ENCODE assay signal across 10 cellular contexts in genomic region chr2:229445501-229446294, GRCh38.
DNase-seq lines count a peak whose midpoint lies in the region; ATAC-seq and TF ChIP-seq lines count a peak whose summit lies in the region.
"Had no signal": no experiment of that assay in that cellular context is flagged by ENCODE, and none has a peak within 500 bp of the region (broad histone marks: within the 10 kb centered on the region; RNA-seq: fewer than 3 reads in every experiment).

No MANE protein-coding gene starts in this region.

- H3K9me3 Mint-ChIP-seq in stimulated activated naive CD8-positive, alpha-beta T cell treated with anti-CD3 and anti-CD28 coated beads, Interleukin-15, amount 100 ng/mL, for 72 hours = no peaks in the 10 kb centered on the region

- H3K27ac Mint-ChIP-seq in stimulated activated naive CD8-positive, alpha-beta T cell treated with anti-CD3 and anti-CD28 coated beads, Interleukin-15, amount 100 ng/mL, for 72 hours = no peak overlapping the region

- DNase-seq in M059J (ENCODE audit: low read depth) = peak; percentile 57
- DNase-seq in dermis blood vessel endothelial cell = peak; percentile 33
- no peak for DNase-seq in mucosa of descending colon
- DNase-seq in thoracic aorta (ENCODE audit: low spot score) = no peak
- no peak for DNase-seq in colonic mucosa
- no peak for DNase-seq in NCI-H1417 treated with DMSO at 0.1 percent for 48 hours (lab: John Stamatoyannopoulos, UW)
- DNase-seq in stimulated activated naive CD8-positive, alpha-beta T cell treated with anti-CD3 and anti-CD28 coated beads, Interleukin-15, amount 100 ng/mL, for 72 hours = no peak
- DNase-seq: NK-92 treated with Interleukin-12 subunit alpha and Interleukin-12 subunit beta, amount 100 ng/mL, for 24 hours had no signal

- no peak overlapping the region for H3K4me3 Mint-ChIP-seq in stimulated activated naive CD8-positive, alpha-beta T cell treated with anti-CD3 and anti-CD28 coated beads, Interleukin-15, amount 100 ng/mL, for 72 hours

- no peaks in the 10 kb centered on the region for H3K4me1 ChIP-seq in mucosa of descending colon (ENCODE audit: low read depth)
- H3K4me1 ChIP-seq in thoracic aorta (ENCODE audit: control insufficient read depth in 1 of 2, low read depth in 2 of 2) = peaks cover 21 to 43% of the 10 kb centered on the region in 2 donors
- no peaks in the 10 kb centered on the region for H3K4me1 ChIP-seq in colonic mucosa
- H3K4me1 ChIP-seq: parathyroid adenoma had no signal

- no peak for TF ChIP-seq CTCF in mucosa of descending colon (IDR thresholded peaks at IDR 0.05)
- TF ChIP-seq CTCF in thoracic aorta (IDR thresholded peaks at IDR 0.05) = no peak
- TF ChIP-seq CTCF in colonic mucosa (IDR thresholded peaks at IDR 0.05) = no peak

- no peaks in the 10 kb centered on the region for H3K9me3 ChIP-seq in mucosa of descending colon
- no peaks in the 10 kb centered on the region for H3K9me3 ChIP-seq in thoracic aorta
- H3K9me3 ChIP-seq in colonic mucosa = no peaks in the 10 kb centered on the region

- H3K36me3 ChIP-seq in mucosa of descending colon (ENCODE audit: low read depth) = no peaks in the 10 kb centered on the region
- H3K36me3 ChIP-seq in thoracic aorta = no peaks in the 10 kb centered on the region
- no peaks in the 10 kb centered on the region for H3K36me3 ChIP-seq in colonic mucosa

- no peaks in the 10 kb centered on the region for H3K27me3 Mint-ChIP-seq in stimulated activated naive CD8-positive, alpha-beta T cell treated with anti-CD3 and anti-CD28 coated beads, Interleukin-15, amount 100 ng/mL, for 72 hours

- H3K27ac ChIP-seq in thoracic aorta (peak overlapping the region; percentile 95 to 98), colonic mucosa (no peak overlapping the region)
- H3K27ac ChIP-seq: parathyroid adenoma had no signal

- ATAC-seq in mucosa of descending colon (peak; percentile 12), thoracic aorta (ENCODE audit: insufficient number of reproducible peaks, low FRiP score, low read depth) (no peak), GM21515 (IDR thresholded peaks at IDR 0.05; ENCODE audit: unreplicated experiment) (no peak)
- ATAC-seq in stimulated activated naive CD8-positive, alpha-beta T cell treated with anti-CD3 and anti-CD28 coated beads, Interleukin-15, amount 100 ng/mL, for 72 hours = no peak

- H3K9ac ChIP-seq in colonic mucosa (ENCODE audit: low read depth in 2 of 2, low read length in 2 of 2) = no peak overlapping the region
- H3K9ac ChIP-seq: parathyroid adenoma had no signal

- H3K27me3 ChIP-seq in thoracic aorta (replicated peaks; ENCODE audit: insufficient read depth) (no peaks in the 10 kb centered on the region), colonic mucosa (no peaks in the 10 kb centered on the region)

- H3K4me1 Mint-ChIP-seq in stimulated activated naive CD8-positive, alpha-beta T cell treated with anti-CD3 and anti-CD28 coated beads, Interleukin-15, amount 100 ng/mL, for 72 hours = no peaks in the 10 kb centered on the region

- intact Hi-C loops in mucosa of descending colon (cut with DNase I, micrococcal nuclease) = no loop called here
- intact Hi-C loops in colonic mucosa (cut with DNase I) = no loop called here

- H3K4me3 ChIP-seq in mucosa of descending colon (no peak overlapping the region), thoracic aorta (peak overlapping the region; percentile 61), colonic mucosa (no peak overlapping the region)

Comparison
In these comparisons a context has a peak if more than half of its experiments do, and no peak if none do; other contexts are left out.
1. DNase-seq: peak in M059J (single experiment) and dermis blood vessel endothelial cell (single experiment); none in mucosa of descending colon (0 of 3), thoracic aorta (single experiment), colonic mucosa (single experiment), NCI-H1417 treated with DMSO at 0.1 percent for 48 hours (single experiment) and stimulated activated naive CD8-positive, alpha-beta T cell treated with anti-CD3 and anti-CD28 coated beads, Interleukin-15, amount 100 ng/mL, for 72 hours (0 of 2).